ENCODE assay signal across 8 cellular contexts in the genomic region with DNA sequence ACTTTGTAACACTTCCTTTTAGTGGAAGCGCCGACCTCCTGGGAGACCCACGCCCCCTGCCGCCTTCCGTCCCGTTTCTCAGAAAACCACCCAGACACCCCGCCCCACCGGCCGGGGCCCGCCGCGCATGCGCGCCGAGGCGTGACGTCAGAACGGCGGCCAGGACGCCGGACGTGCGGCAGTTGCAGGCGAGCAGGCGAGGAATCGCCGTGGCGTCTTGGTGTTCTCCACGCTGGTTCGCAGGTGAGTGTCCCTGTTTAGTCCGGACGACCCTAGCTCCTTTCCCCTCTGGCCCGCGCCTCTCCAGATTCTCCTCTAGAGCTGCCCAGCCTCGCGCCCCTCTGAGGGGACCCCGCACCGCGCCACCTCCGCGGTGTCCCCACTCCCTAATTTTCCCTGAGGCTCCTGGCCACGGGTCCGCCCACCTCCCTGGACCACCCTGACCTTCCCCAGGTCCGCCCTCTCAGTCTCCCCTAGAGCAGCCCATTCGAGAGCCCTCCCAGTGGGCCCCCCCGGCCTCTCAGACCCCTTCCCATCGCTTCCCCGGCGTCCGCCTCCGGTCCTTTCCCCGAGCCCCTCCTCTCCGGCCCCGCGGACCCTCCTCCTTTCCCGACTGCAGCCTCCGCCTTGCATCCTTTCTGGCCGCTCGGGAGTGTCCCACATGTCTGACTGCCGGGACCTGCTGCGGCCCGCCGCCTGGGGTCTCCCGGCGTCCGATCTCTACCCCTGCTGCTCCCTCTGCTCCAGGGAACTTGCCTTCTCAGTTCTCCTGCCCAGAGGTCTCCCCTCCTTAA. TPM values are rescaled to one million over a fixed set of nuclear protein-coding genes. Genes with fewer than 3 reads are reported as not detected.
DNase-seq lines count a peak whose midpoint lies in the region; ATAC-seq and TF ChIP-seq lines count a peak whose summit lies in the region.

A gene with protein sequence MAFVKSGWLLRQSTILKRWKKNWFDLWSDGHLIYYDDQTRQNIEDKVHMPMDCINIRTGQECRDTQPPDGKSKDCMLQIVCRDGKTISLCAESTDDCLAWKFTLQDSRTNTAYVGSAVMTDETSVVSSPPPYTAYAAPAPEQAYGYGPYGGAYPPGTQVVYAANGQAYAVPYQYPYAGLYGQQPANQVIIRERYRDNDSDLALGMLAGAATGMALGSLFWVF (plus strand): TSS at position 181 of the 794 bp plus-strand sequence. CDS start 15,606 bp downstream, outside the sequence.

- WGBS in transverse colon (ENCODE audit: low coverage in 1 of 2), 2 donors, result 0 to 1% methylated on average over 11 to 58 of the region's 66 CpGs

- POLR2A ChIA-PET in activated naive CD8-positive, alpha-beta T cell treated with anti-CD3 and anti-CD28 coated beads, Interleukin-2, amount 10 ng/mL, durations not matched to agents 7 days and 5 days (lab: Charles Lee), result interaction anchor here (1.0 to 6.4 kb wide), 4 partner anchors 8 to 64 kb away, joined by 3 to 86 read pairs (median 4); a partner anchor contains a TSS

- H2AFZ ChIP-seq in MM.1S (ENCODE audit: low read length) (peak within 1 kb of the TSS; percentile 47), SU-DHL-6 (ENCODE audit: low read depth, low read length, severe bottlenecking) (peak within 1 kb of the TSS; percentile 75)

- TF ChIP-seq POLR2A in transverse colon (IDR thresholded peaks at IDR 0.05), result peak; percentile 95

- H3K4me2 ChIP-seq in MM.1S (ENCODE audit: low read depth, low read length) (peak within 1 kb of the TSS; percentile 75), SU-DHL-6 (ENCODE audit: low read depth, low read length, poor library complexity, severe bottlenecking) (peak within 1 kb of the TSS; percentile 95)

- peak; percentile 78 for ATAC-seq in activated naive CD8-positive, alpha-beta T cell treated with anti-CD3 and anti-CD28 coated beads, Interleukin-2, amount 10 ng/mL, durations not matched to agents 7 days and 5 days (ENCODE audit: low read depth)
- ATAC-seq in Right ventricle myocardium superior (ENCODE audit: poor library complexity), result peak; percentile 97

- peaks cover 15% of the 10 kb centered on the region for H3K36me3 Mint-ChIP-seq in activated naive CD8-positive, alpha-beta T cell treated with anti-CD3 and anti-CD28 coated beads, Interleukin-2, amount 10 ng/mL, durations not matched to agents 7 days and 5 days

- DNase-seq in GM10266 (ENCODE audit: extremely low spot score) (peak; percentile 93), HCEC 1CT (peak; percentile 74), MM.1S (peak; percentile 92), Right ventricle myocardium superior (peak; percentile 96), pons (ENCODE audit: low spot score) (peak; percentile 89), transverse colon (peak; percentile 95)
- DNase-seq in activated naive CD8-positive, alpha-beta T cell treated with anti-CD3 and anti-CD28 coated beads, Interleukin-2, amount 10 ng/mL, durations not matched to agents 7 days and 5 days, result peak; percentile 99

- no peaks in the 10 kb centered on the region for H3K27me3 ChIP-seq in MM.1S (replicated peaks; ENCODE audit: insufficient read depth, low read length)
- H3K27me3 ChIP-seq in SU-DHL-6 (ENCODE audit: low read length), result no peaks in the 10 kb centered on the region
- H3K27me3 ChIP-seq in transverse colon, result no peaks in the 10 kb centered on the region

- H3K27ac Mint-ChIP-seq in activated naive CD8-positive, alpha-beta T cell treated with anti-CD3 and anti-CD28 coated beads, Interleukin-2, amount 10 ng/mL, durations not matched to agents 7 days and 5 days, result peak within 1 kb of the TSS; percentile 98

- peak within 1 kb of the TSS; percentile 99 for H3K4me3 Mint-ChIP-seq in activated naive CD8-positive, alpha-beta T cell treated with anti-CD3 and anti-CD28 coated beads, Interleukin-2, amount 10 ng/mL, durations not matched to agents 7 days and 5 days

- no peaks in the 10 kb centered on the region for H3K27me3 Mint-ChIP-seq in activated naive CD8-positive, alpha-beta T cell treated with anti-CD3 and anti-CD28 coated beads, Interleukin-2, amount 10 ng/mL, durations not matched to agents 7 days and 5 days

- H3K4me3 ChIP-seq in MM.1S (ENCODE audit: low read length), result peak within 1 kb of the TSS; percentile 99
- peak within 1 kb of the TSS; percentile 68 for H3K4me3 ChIP-seq in SU-DHL-6 (ENCODE audit: insufficient read depth, low read length, poor library complexity, severe bottlenecking)
- H3K4me3 ChIP-seq in transverse colon, result peak within 1 kb of the TSS; percentile 84 to 96 (median 86)

- H3K4me1 Mint-ChIP-seq in activated naive CD8-positive, alpha-beta T cell treated with anti-CD3 and anti-CD28 coated beads, Interleukin-2, amount 10 ng/mL, durations not matched to agents 7 days and 5 days, result peaks cover 36% of the 10 kb centered on the region

- H3K36me3 ChIP-seq in MM.1S (replicated peaks; ENCODE audit: insufficient read depth, low read length) (no peaks in the 10 kb centered on the region), SU-DHL-6 (ENCODE audit: low read length) (no peaks in the 10 kb centered on the region), transverse colon (no peaks in the 10 kb centered on the region)

- intact Hi-C loops in Right ventricle myocardium superior (cut with DNase I) (no loop called here), transverse colon (cut with DNase I; ENCODE audit: low total_unique reads) (no loop called here)

- H3K9ac ChIP-seq in MM.1S (ENCODE audit: low read length) (peak within 1 kb of the TSS; percentile 99), SU-DHL-6 (ENCODE audit: low read length) (peak within 1 kb of the TSS; percentile 89)

- H3K4me1 ChIP-seq in MM.1S (ENCODE audit: low read length), result peaks cover 11% of the 10 kb centered on the region
- H3K4me1 ChIP-seq in transverse colon, result peaks cover 14 to 35% (median 20%) of the 10 kb centered on the region in 4 donors

- peaks cover 15% of the 10 kb centered on the region for H3F3A ChIP-seq in MM.1S (ENCODE audit: insufficient read depth, low read length)
- peaks cover 9% of the 10 kb centered on the region; the same call in 1 of the 2 replicates for H3F3A ChIP-seq in SU-DHL-6 (ENCODE audit: insufficient read depth)

- TF ChIP-seq CTCF in GM10266 (IDR thresholded peaks at IDR 0.05; ENCODE audit: control insufficient read depth, insufficient read depth, low read depth, missing control alignments) (no peak), MM.1S (IDR thresholded peaks at IDR 0.05; ENCODE audit: low read length) (peak; percentile 3; the same call in 1 of the 2 replicates), SU-DHL-6 (IDR thresholded peaks at IDR 0.05; ENCODE audit: insufficient read depth, low read length, poor library complexity, severe bottlenecking) (no peak), transverse colon (IDR thresholded peaks at IDR 0.05) (peak in 2 of 5 experiments; percentile 7 to 23)

- H3K79me2 ChIP-seq in MM.1S (ENCODE audit: low read length) (peaks cover 52% of the 10 kb centered on the region), SU-DHL-6 (ENCODE audit: insufficient read depth, low read length) (peaks cover 52% of the 10 kb centered on the region)

- TF ChIP-seq EP300 in transverse colon (IDR thresholded peaks at IDR 0.05; ENCODE audit: low read depth), result no peak

- 0 out of 2 replicates have a peak, but pooled peaks cover 6% of the 10 kb centered on the region for H4K20me1 ChIP-seq in MM.1S (ENCODE audit: insufficient read depth, low read length)
- no peaks in the 10 kb centered on the region; the same call in 1 of the 2 replicates for H4K20me1 ChIP-seq in SU-DHL-6 (ENCODE audit: low read depth, low read length)

- H3K9me2 ChIP-seq in MM.1S (replicated peaks; ENCODE audit: insufficient read depth, low read length), result no peaks in the 10 kb centered on the region
- H3K9me2 ChIP-seq in SU-DHL-6 (replicated peaks; ENCODE audit: insufficient read depth, low read length), result no peaks in the 10 kb centered on the region

- H3K9me3 ChIP-seq in MM.1S (replicated peaks; ENCODE audit: insufficient read depth, low read length) (no peaks in the 10 kb centered on the region), SU-DHL-6 (ENCODE audit: insufficient read depth, low read length) (no peaks in the 10 kb centered on the region), transverse colon (no peaks in the 10 kb centered on the region)

- in situ Hi-C loops in transverse colon (cut with MboI; ENCODE audit: low pct_ligation_motif_present in 1 of 4, low pct_unique_long_range_greater_than_20kb in 1 of 4, low sequenced_read_pairs in 3 of 4), result no loop called here

- H3K27ac ChIP-seq in MM.1S (ENCODE audit: low read length), result peak within 1 kb of the TSS; percentile 89
- H3K27ac ChIP-seq in SU-DHL-6 (ENCODE audit: low read depth, low read length), result peak within 1 kb of the TSS; percentile 59
- H3K27ac ChIP-seq in transverse colon, result peak within 1 kb of the TSS; percentile 95 to 99 (median 96)

- no peaks in the 10 kb centered on the region for H3K9me3 Mint-ChIP-seq in activated naive CD8-positive, alpha-beta T cell treated with anti-CD3 and anti-CD28 coated beads, Interleukin-2, amount 10 ng/mL, durations not matched to agents 7 days and 5 days

RNA-seq across cellular contexts. Expression of the gene that starts here (rescaled TPM):
- 10 to 100 TPM; 54.2 to 55.9 TPM for total RNA-seq in activated naive CD8-positive, alpha-beta T cell treated with anti-CD3 and anti-CD28 coated beads, Interleukin-2, amount 10 ng/mL, durations not matched to agents 7 days and 5 days
- 31.0 TPM for total RNA-seq in Right ventricle myocardium superior
- total RNA-seq in transverse colon, result 100 to 1,000 TPM in 3 of 4 donors, 10 to 100 TPM in 1; 35.4 to 222 (median 131) TPM

Comparison
In these comparisons a context has a peak if more than half of its experiments do, and no peak if none do; other contexts are left out.
1. Peak in every context shown above with its lines: DNase-seq, ATAC-seq, H3K4me3 ChIP-seq and H3K27ac ChIP-seq.